ENCODE assay signal across 8 cellular contexts in the genomic region with DNA sequence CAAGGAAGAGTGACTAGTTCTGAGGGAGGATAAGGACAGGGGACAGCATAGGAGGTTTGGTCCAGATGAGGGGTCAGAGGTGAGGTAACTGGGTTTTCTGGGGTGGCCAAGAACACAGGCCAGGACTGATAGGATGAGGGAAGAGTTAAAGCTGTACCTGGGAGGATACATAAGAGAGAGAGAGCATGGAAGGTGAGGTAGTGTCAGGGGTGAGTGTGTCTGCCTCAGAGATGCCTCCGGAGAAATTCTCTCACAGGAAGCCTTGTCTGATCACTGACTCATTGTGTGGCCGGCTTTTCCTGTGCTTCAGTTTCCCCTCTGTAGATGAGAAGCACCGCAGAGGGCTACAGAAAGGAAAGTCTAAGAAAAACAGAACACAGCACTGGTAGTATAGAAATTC. TPM values are rescaled to one million over a fixed set of nuclear protein-coding genes. Genes with fewer than 3 reads are reported as not detected.
DNase-seq lines count a peak whose midpoint lies in the region; ATAC-seq lines count a peak whose summit lies in the region.

No MANE protein-coding gene starts in this region.

- no peak overlapping the region for H3K4me3 ChIP-seq in trophoblast cell (ENCODE audit: low read depth, low read length)

- H3K27ac Mint-ChIP-seq in activated naive CD8-positive, alpha-beta T cell, result peak overlapping the region; percentile 97

- H2AK5ac ChIP-seq in trophoblast cell (ENCODE audit: low read length), result peak overlapping the region; percentile 67

- no peak overlapping the region for H3K4ac ChIP-seq in trophoblast cell (ENCODE audit: low read depth, low read length)

- peak overlapping the region; percentile 87 for H3K4me3 Mint-ChIP-seq in activated naive CD8-positive, alpha-beta T cell

- H2AFZ ChIP-seq in trophoblast cell (ENCODE audit: insufficient read depth, low read length, poor library complexity), result peak overlapping the region; percentile 15

- H3K27me3 Mint-ChIP-seq in activated naive CD8-positive, alpha-beta T cell, result no peaks in the 10 kb centered on the region

- H4K8ac ChIP-seq in trophoblast cell (ENCODE audit: low read depth, low read length), result peak overlapping the region; percentile 5

- peak overlapping the region; percentile 98 for H2BK12ac ChIP-seq in trophoblast cell (ENCODE audit: low read length)

- H3K18ac ChIP-seq in trophoblast cell (ENCODE audit: low read length), result peak overlapping the region; percentile 32

- peak; percentile 79 for ATAC-seq in HG02678 (IDR thresholded peaks at IDR 0.05; ENCODE audit: unreplicated experiment)

- H3K79me2 ChIP-seq in trophoblast cell (ENCODE audit: control insufficient read depth, insufficient read depth, low read length, poor library complexity), result no peaks in the 10 kb centered on the region

- H3K9ac ChIP-seq in trophoblast cell (ENCODE audit: low read length), result no peak overlapping the region

- H4K12ac ChIP-seq in trophoblast cell (ENCODE audit: low read depth, low read length), result no peak overlapping the region

- WGBS in trophoblast cell (ENCODE audit: extremely low coverage, insufficient coverage, insufficient read length), result no CpG with 5 or more reads among the region's 3 CpGs

- H3K36me3 ChIP-seq in trophoblast cell (ENCODE audit: control insufficient read depth in 1 of 2, insufficient read depth in 2 of 2, low read length in 2 of 2), result no peaks in the 10 kb centered on the region

- DNase-seq in EL (peak; percentile 67), T follicular helper cell (ENCODE audit: low read depth) (peak; percentile 64), trophoblast cell (peak; percentile 41 to 61), mesenteric fat pad (ENCODE audit: low spot score) (no peak), substantia nigra (lab: John Stamatoyannopoulos, UW) (no peak), NCI-H1092 (lab: John Stamatoyannopoulos, UW) (no peak)

- H3K27me3 ChIP-seq in trophoblast cell (ENCODE audit: insufficient read depth, low read length), result no peaks in the 10 kb centered on the region

- H3K4me1 Mint-ChIP-seq in activated naive CD8-positive, alpha-beta T cell (ENCODE audit: low read depth), result peaks cover 6% of the 10 kb centered on the region

- no peaks in the 10 kb centered on the region for H3K36me3 Mint-ChIP-seq in activated naive CD8-positive, alpha-beta T cell

- H3K9me3 Mint-ChIP-seq in activated naive CD8-positive, alpha-beta T cell (ENCODE audit: low read depth), result no peaks in the 10 kb centered on the region

- H2BK5ac ChIP-seq in trophoblast cell (ENCODE audit: low read depth, low read length, poor library complexity), result peak overlapping the region; percentile 90

- H3K27ac ChIP-seq in trophoblast cell (ENCODE audit: low read depth, low read length) (peak overlapping the region; percentile 96), substantia nigra (ENCODE audit: low read depth, low read length, poor library complexity, severe bottlenecking) (no peak overlapping the region)

- no peaks in the 10 kb centered on the region for H3K9me3 ChIP-seq in trophoblast cell (ENCODE audit: insufficient read depth, low read depth, low read length)

- peak overlapping the region; percentile 75 for H2BK120ac ChIP-seq in trophoblast cell (ENCODE audit: insufficient read depth, low read length, poor library complexity)

- H3K4me1 ChIP-seq in trophoblast cell (ENCODE audit: control insufficient read depth in 1 of 2, insufficient read depth in 2 of 2, low read length in 2 of 2), result peaks cover 9 to 17% of the 10 kb centered on the region in 2 experiments

- peaks cover 21% of the 10 kb centered on the region for H3K79me1 ChIP-seq in trophoblast cell (ENCODE audit: low read length)

- H3K4me2 ChIP-seq in trophoblast cell (ENCODE audit: low read length), result no peak overlapping the region

- H4K91ac ChIP-seq in trophoblast cell (ENCODE audit: low read depth, low read length), result peak overlapping the region; percentile 86

- H3K23ac ChIP-seq in trophoblast cell (ENCODE audit: low read length), result no peak overlapping the region

- H3K14ac ChIP-seq in trophoblast cell (ENCODE audit: low read length), result peak overlapping the region; percentile 80

RNA-seq across cellular contexts. Expression of a gene that starts 40.2 kb away (rescaled TPM):
- polyA plus RNA-seq in trophoblast cell (2013), result 0.31 and 0.37 TPM in 2 replicates
- total RNA-seq in mesenteric fat pad, result not detected

Comparison
In these comparisons a context has a peak if more than half of its experiments do, and no peak if none do; other contexts are left out.
1. DNase-seq: peak in EL (single experiment), T follicular helper cell (single experiment) and trophoblast cell (2 of 2); none in mesenteric fat pad (single experiment), substantia nigra (0 of 49) and NCI-H1092 (single experiment).